ENCODE assay signal across 10 cellular contexts in genomic region chr3:112117826-112118571, GRCh38. TPM values are rescaled to one million over a fixed set of nuclear protein-coding genes. Genes with fewer than 3 reads are reported as not detected.
DNase-seq lines count a peak whose midpoint lies in the region; ATAC-seq and TF ChIP-seq lines count a peak whose summit lies in the region.
"Had no signal": no experiment of that assay in that cellular context is flagged by ENCODE, and none has a peak within 500 bp of the region (broad histone marks: within the 10 kb centered on the region; RNA-seq: fewer than 3 reads in every experiment).

No MANE protein-coding gene starts in this region.

- no peaks in the 10 kb centered on the region for H3K9me3 Mint-ChIP-seq in CD8-positive, alpha-beta T cell
- H3K9me3 Mint-ChIP-seq: activated CD8-positive, alpha-beta T cell treated with anti-CD3 and anti-CD28 coated beads for 36 hours had no signal

- peaks cover 27% of the 10 kb centered on the region for H3K4me1 ChIP-seq in CD8-positive, alpha-beta T cell (ENCODE audit: insufficient read depth, low read length)

- CTCF ChIA-PET in CD8-positive, alpha-beta T cell (lab: Charles Lee): interaction anchor here (1.3 to 1.4 kb wide), 2 partner anchors 20 to 402 kb away, joined by 3 to 4 read pairs; no protein-coding TSS in a partner anchor

- POLR2A ChIA-PET in CD8-positive, alpha-beta T cell (lab: Charles Lee): no interaction called here

- no peak overlapping the region for H3K4me3 Mint-ChIP-seq in CD8-positive, alpha-beta T cell
- H3K4me3 Mint-ChIP-seq: activated CD8-positive, alpha-beta T cell treated with anti-CD3 and anti-CD28 coated beads for 36 hours had no signal

- ATAC-seq in CD8-positive, alpha-beta T cell: no peak
- ATAC-seq in GM21723 (IDR thresholded peaks at IDR 0.05; ENCODE audit: unreplicated experiment): peak; percentile 11
- no peak for ATAC-seq in HG03439 (IDR thresholded peaks at IDR 0.05; ENCODE audit: unreplicated experiment)
- ATAC-seq: activated CD8-positive, alpha-beta T cell treated with anti-CD3 and anti-CD28 coated beads for 36 hours had no signal

- H3K9me3 ChIP-seq in CD8-positive, alpha-beta T cell (ENCODE audit: low read length): no peaks in the 10 kb centered on the region

- H3K27me3 Mint-ChIP-seq in CD8-positive, alpha-beta T cell (ENCODE audit: low read depth): no peaks in the 10 kb centered on the region
- H3K27me3 Mint-ChIP-seq: activated CD8-positive, alpha-beta T cell treated with anti-CD3 and anti-CD28 coated beads for 36 hours had no signal

- no peaks in the 10 kb centered on the region for H3K27me3 ChIP-seq in CD8-positive, alpha-beta T cell (ENCODE audit: insufficient read depth, low read length)

- H3K27ac Mint-ChIP-seq in CD8-positive, alpha-beta T cell: peak overlapping the region; percentile 47

- H3K27ac ChIP-seq in CD8-positive, alpha-beta T cell (ENCODE audit: low read depth, low read length): no peak overlapping the region

- no peak overlapping the region for H3K4me3 ChIP-seq in CD8-positive, alpha-beta T cell (ENCODE audit: low read depth, low read length)

- peaks cover 17% of the 10 kb centered on the region for H3K36me3 Mint-ChIP-seq in CD8-positive, alpha-beta T cell

- peaks cover 43% of the 10 kb centered on the region for H3K4me1 Mint-ChIP-seq in CD8-positive, alpha-beta T cell (ENCODE audit: low read depth)

- no peaks in the 10 kb centered on the region for H3K36me3 ChIP-seq in CD8-positive, alpha-beta T cell (ENCODE audit: insufficient read depth, low read length)

- no peak for TF ChIP-seq CTCF in CD8-positive, alpha-beta T cell (IDR thresholded peaks at IDR 0.05)

- no peak for DNase-seq in CD8-positive, alpha-beta T cell
- peak; percentile 25 for DNase-seq in OCI-M1 (lab: John Stamatoyannopoulos, UW)
- DNase-seq in iPS-NIHi11 (ENCODE audit: low spot score): peak; percentile 28
- no peak for DNase-seq in kidney glomerular epithelial cell (lab: John Stamatoyannopoulos, UW)
- no peak for DNase-seq in NK-92 (lab: John Stamatoyannopoulos, UW; ENCODE audit: unreplicated experiment)
- no peak for DNase-seq in SW 1271 (lab: John Stamatoyannopoulos, UW)
- DNase-seq: activated CD8-positive, alpha-beta T cell treated with anti-CD3 and anti-CD28 coated beads for 36 hours; DMS153 had no signal

- intact Hi-C loops in CD8-positive, alpha-beta T cell (cut with DNase I, micrococcal nuclease): no loop called here

RNA-seq across cellular contexts. Expression of gene GCSAM, which starts 15.0 kb away (rescaled TPM):
- total RNA-seq in CD8-positive, alpha-beta T cell: 1 to 10 TPM; 3.1 to 4.3 TPM

RNA-seq across cellular contexts. Expression of gene C3orf52, which starts 31.8 kb away (rescaled TPM):
- total RNA-seq in CD8-positive, alpha-beta T cell: under 1 TPM; 0.19 to 0.78 TPM

Comparison
In these comparisons a context has a peak if more than half of its experiments do, and no peak if none do; other contexts are left out.
1. DNase-seq: peak in OCI-M1 (single experiment) and iPS-NIHi11 (single experiment); none in CD8-positive, alpha-beta T cell (0 of 7), kidney glomerular epithelial cell (single experiment), NK-92 (single experiment) and SW 1271 (0 of 2).